Comparison of ENCODE assay signal across 8 cellular contexts in the genomic region with DNA sequence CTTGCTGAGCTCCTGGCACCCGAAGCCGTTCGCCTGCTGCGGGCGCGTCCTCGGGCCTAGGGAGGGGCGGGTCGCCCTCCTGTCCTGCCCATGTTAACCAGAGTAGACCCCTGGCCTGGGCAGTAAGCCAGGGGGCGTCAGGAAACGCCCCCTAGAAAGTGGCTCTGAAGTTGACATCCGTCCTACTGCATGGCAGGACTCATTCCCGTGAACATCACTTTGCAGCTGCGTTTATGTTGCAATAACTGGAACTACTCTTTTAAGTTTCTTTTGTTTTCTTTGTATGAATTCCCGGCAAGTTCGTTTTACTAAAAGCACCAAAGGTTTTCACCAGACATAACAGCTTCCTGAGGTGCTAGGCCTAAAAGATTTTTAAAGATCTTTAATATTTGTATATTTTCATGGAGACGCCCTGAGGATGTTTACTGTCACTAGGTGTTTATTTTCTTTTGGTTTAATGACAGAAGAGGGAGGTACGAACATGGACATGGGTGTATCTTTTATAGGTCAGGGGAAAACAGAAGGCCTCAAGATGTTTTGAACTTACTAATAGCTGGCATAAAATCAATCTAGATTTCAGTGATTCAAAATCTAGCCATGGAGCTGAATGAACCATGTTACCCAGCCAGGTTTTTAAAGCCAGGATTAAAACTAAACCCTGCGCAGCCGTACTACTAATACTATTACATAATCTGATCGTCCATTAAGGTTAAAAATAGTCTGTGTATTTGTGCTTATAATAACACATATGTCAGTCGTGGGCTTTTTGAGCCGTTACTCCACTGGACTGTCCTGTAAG. TPM values are rescaled to one million over a fixed set of nuclear protein-coding genes. Genes with fewer than 3 reads are reported as not detected.
DNase-seq lines count a peak whose midpoint lies in the region; ATAC-seq and TF ChIP-seq lines count a peak whose summit lies in the region.

No MANE protein-coding gene starts in this region.

- in situ Hi-C loops in GM13976 (cut with MboI; ENCODE audit: low sequenced_read_pairs, unreplicated experiment) = no loop called here

- no peak for TF ChIP-seq POLR2A in esophagus muscularis mucosa (IDR thresholded peaks at IDR 0.05; ENCODE audit: low read depth)

- H3K27ac Mint-ChIP-seq in CD8-positive, alpha-beta T cell = peak overlapping the region; percentile 94
- peak overlapping the region; percentile 93 to 96 for H3K27ac Mint-ChIP-seq in natural killer cell

- no peak for TF ChIP-seq CTCF in CD8-positive, alpha-beta T cell (IDR thresholded peaks at IDR 0.05)
- TF ChIP-seq CTCF in esophagus muscularis mucosa (IDR thresholded peaks at IDR 0.05) (no peak), natural killer cell (IDR thresholded peaks at IDR 0.05) (no peak), GM13976 (IDR thresholded peaks at IDR 0.05; ENCODE audit: borderline replicate concordance, control extremely low read depth, extremely low read depth, insufficient read depth, missing control alignments) (no peak)

- peaks cover 16% of the 10 kb centered on the region for H3K36me3 Mint-ChIP-seq in CD8-positive, alpha-beta T cell
- no peaks in the 10 kb centered on the region for H3K36me3 Mint-ChIP-seq in natural killer cell

- no peak for DNase-seq in CD8-positive, alpha-beta T cell
- no peak for DNase-seq in esophagus muscularis mucosa (ENCODE audit: extremely low spot score)
- no peak for DNase-seq in natural killer cell
- DNase-seq in GM13976 (ENCODE audit: low spot score) = no peak
- no peak for DNase-seq in epidermal melanocyte (ENCODE audit: insufficient read length, low spot score)

- peaks cover under 1% of the 10 kb centered on the region for H3K36me3 ChIP-seq in CD8-positive, alpha-beta T cell (ENCODE audit: insufficient read depth, low read length)
- H3K36me3 ChIP-seq in esophagus muscularis mucosa = peaks cover 0 to 12% (median 0%) of the 10 kb centered on the region in 4 donors

- TF ChIP-seq EP300 in esophagus muscularis mucosa (IDR thresholded peaks at IDR 0.05) = no peak

- no peak for ATAC-seq in CD8-positive, alpha-beta T cell
- ATAC-seq in HG02973 (IDR thresholded peaks at IDR 0.05; ENCODE audit: unreplicated experiment) (peak; percentile 15), SK-N-SH treated with all-trans-retinoic acid at 6 μM for 48 hours (peak; percentile 64), natural killer cell (peak in 2 of 3 donors; percentile 5 to 8), HG02885 (IDR thresholded peaks at IDR 0.05; ENCODE audit: poor library complexity, unreplicated experiment) (no peak)

- H3K27me3 Mint-ChIP-seq in CD8-positive, alpha-beta T cell (ENCODE audit: low read depth) = no peaks in the 10 kb centered on the region
- H3K27me3 Mint-ChIP-seq in natural killer cell (ENCODE audit: low read depth in 2 of 2) = no peaks in the 10 kb centered on the region

- under 1% methylated on average over 14 of the region's 23 CpGs for WGBS in esophagus muscularis mucosa

- peak overlapping the region; percentile 72 for H3K27ac ChIP-seq in CD8-positive, alpha-beta T cell (ENCODE audit: low read depth, low read length)
- peak overlapping the region; percentile 92 to 98 (median 94) for H3K27ac ChIP-seq in esophagus muscularis mucosa (replicated peaks in 1 of 4)

- H3K4me1 ChIP-seq in CD8-positive, alpha-beta T cell (ENCODE audit: insufficient read depth, low read length) = peaks cover 14% of the 10 kb centered on the region
- H3K4me1 ChIP-seq in esophagus muscularis mucosa = peaks cover 21 to 43% (median 32%) of the 10 kb centered on the region in 4 donors

- no peaks in the 10 kb centered on the region for H3K9me3 ChIP-seq in CD8-positive, alpha-beta T cell (ENCODE audit: low read length)
- no peaks in the 10 kb centered on the region for H3K9me3 ChIP-seq in esophagus muscularis mucosa

- peak overlapping the region; percentile 93 for H3K4me3 Mint-ChIP-seq in CD8-positive, alpha-beta T cell
- H3K4me3 Mint-ChIP-seq in natural killer cell = peak overlapping the region; percentile 93

- peak overlapping the region; percentile 95 for H3K4me3 ChIP-seq in CD8-positive, alpha-beta T cell (ENCODE audit: low read depth, low read length)
- H3K4me3 ChIP-seq in esophagus muscularis mucosa = peak overlapping the region; percentile 79 to 89 (median 86)

- POLR2A ChIA-PET in CD8-positive, alpha-beta T cell (lab: Charles Lee) = interaction anchor here (0.8 to 2.4 kb wide), 7 partner anchors 8 to 756 kb away, joined by 3 to 43 read pairs (median 4); a partner anchor contains a TSS

- H3K9me3 Mint-ChIP-seq in CD8-positive, alpha-beta T cell = no peaks in the 10 kb centered on the region
- no peaks in the 10 kb centered on the region for H3K9me3 Mint-ChIP-seq in natural killer cell

- H3K4me1 Mint-ChIP-seq in CD8-positive, alpha-beta T cell (ENCODE audit: low read depth) = peaks cover 36% of the 10 kb centered on the region
- H3K4me1 Mint-ChIP-seq in natural killer cell = peaks cover 16 to 22% of the 10 kb centered on the region in 2 donors

- CTCF ChIA-PET in CD8-positive, alpha-beta T cell (lab: Charles Lee) = interaction anchor here (1.2 to 1.3 kb wide), 2 partner anchors 10 kb away, joined by 3 to 4 read pairs; no protein-coding TSS in a partner anchor

- no peaks in the 10 kb centered on the region for H3K27me3 ChIP-seq in CD8-positive, alpha-beta T cell (ENCODE audit: insufficient read depth, low read length)
- no peaks in the 10 kb centered on the region for H3K27me3 ChIP-seq in esophagus muscularis mucosa

- intact Hi-C loops in CD8-positive, alpha-beta T cell (cut with DNase I, micrococcal nuclease) = loop anchor here (1.0 to 10.0 kb wide), 8 partner anchors 20 to 756 kb away; a partner anchor contains a TSS
- intact Hi-C loops in esophagus muscularis mucosa (cut with DNase I) (loop anchor here (2.0 kb wide), 1 partner anchor 21 kb away; a partner anchor contains a TSS), natural killer cell (cut with micrococcal nuclease) (loop anchor here (1.0 kb wide), 2 partner anchors 19 to 318 kb away; a partner anchor contains a TSS)

TF ChIP-seq in SK-N-SH treated with all-trans-retinoic acid at 6 μM for 48 hours, 23 proteins besides CTCF, POLR2A, EP300 and RAD21:
- no peak for TF ChIP-seq SNAI2 (CRISPR knock-in tag; IDR thresholded peaks at IDR 0.05)
- TF ChIP-seq PPARA (CRISPR knock-in tag; IDR thresholded peaks at IDR 0.05; ENCODE audit: borderline replicate concordance) = no peak

RNA-seq across cellular contexts. Expression of a gene that starts 1.0 kb away (rescaled TPM):
- 10 to 100 TPM; 11.2 to 14.4 TPM for total RNA-seq in CD8-positive, alpha-beta T cell
- total RNA-seq in esophagus muscularis mucosa = 1 to 10 TPM; 3.8 to 8.1 (median 5.7) TPM
- 10 to 100 TPM in 2 of 3 donors, 1 to 10 TPM in 1; 8.7 to 16.4 (median 12.6) TPM for total RNA-seq in natural killer cell

RNA-seq across cellular contexts. Expression of a gene that starts 20.5 kb away (rescaled TPM):
- total RNA-seq in CD8-positive, alpha-beta T cell = 10 to 100 TPM; 20.5 to 21.2 TPM
- 10 to 100 TPM in 3 of 4 donors, 1 to 10 TPM in 1; 7.8 to 11.9 (median 10.6) TPM for total RNA-seq in esophagus muscularis mucosa
- total RNA-seq in natural killer cell = 10 to 100 TPM; 25.6 to 32.6 (median 29.2) TPM

Comparison
In these comparisons a context has a peak if more than half of its experiments do, and no peak if none do; other contexts are left out.
1. ATAC-seq: peak in HG02973 (single experiment), SK-N-SH treated with all-trans-retinoic acid at 6 μM for 48 hours (single experiment) and natural killer cell (2 of 3); none in CD8-positive, alpha-beta T cell (single experiment) and HG02885 (single experiment).